In the genomic region with DNA sequence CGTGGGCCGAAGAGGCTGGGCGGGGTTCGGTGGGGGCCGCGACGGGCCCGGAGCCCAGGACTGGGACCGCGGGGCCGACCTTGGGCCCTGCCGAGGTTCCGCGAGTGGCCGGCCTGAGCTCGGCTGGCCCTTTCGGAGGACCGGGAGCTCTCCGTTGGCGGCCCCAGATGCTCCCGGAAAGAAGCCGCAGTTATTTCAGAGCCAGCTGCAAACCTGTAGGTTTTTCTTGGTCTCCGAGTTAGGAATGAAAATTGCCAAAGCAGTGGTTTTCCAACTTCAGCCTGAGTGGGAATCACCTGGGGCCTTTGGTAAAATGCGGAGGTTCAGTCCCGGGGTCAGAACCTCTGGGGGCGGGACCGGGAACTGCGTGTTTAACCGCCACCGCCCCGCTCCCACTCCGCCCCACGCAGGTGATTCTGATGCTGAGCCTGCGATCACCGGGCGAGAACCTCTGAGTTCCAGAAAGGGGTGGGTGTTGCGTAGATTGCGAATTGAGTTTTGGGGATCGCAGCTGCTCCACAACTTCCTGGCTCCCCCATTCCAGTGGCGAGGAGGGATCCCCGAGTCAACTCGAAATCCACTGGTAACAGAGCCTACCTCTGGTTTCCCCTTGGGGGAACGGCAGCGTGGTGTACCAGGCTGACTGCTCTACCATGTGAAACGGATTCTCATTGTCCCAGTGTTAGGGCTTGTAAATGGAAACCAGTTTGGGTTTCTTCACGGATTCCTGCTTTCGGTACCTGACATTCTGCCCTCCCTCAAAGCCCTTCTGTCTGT, we compare ENCODE assay signal across 2 cellular contexts.
TF ChIP-seq lines count a peak whose summit lies in the region.

No MANE protein-coding gene starts in this region.

TF ChIP-seq in H1, 55 proteins besides CTCF, POLR2A, EP300 and RAD21:
- TF ChIP-seq ASH2L (IDR thresholded peaks at IDR 0.05; ENCODE audit: low read length) (peak; percentile 2), PHF8 (conservative IDR thresholded peaks at IDR 0.05; ENCODE audit: low read depth, low read length) (peak; percentile 11; the same call in 1 of the 2 replicates), KDM4A (IDR thresholded peaks at IDR 0.05; ENCODE audit: low read depth, low read length, severe bottlenecking) (peak; percentile 46), HDAC2 (IDR thresholded peaks at IDR 0.05; ENCODE audit: borderline replicate concordance in 1 of 2, low read depth in 2 of 2, low read length in 2 of 2) (0 out of 4 replicates have a peak, but pooled peaks of 1 of the 2 experiments have one; percentile 64)

TF ChIP-seq in liver, 16 proteins besides CTCF, POLR2A, EP300 and RAD21:
- peak in 1 of 2 donors; percentile 24 for TF ChIP-seq RXRA (IDR thresholded peaks at IDR 0.05)
